Comparison of ENCODE assay signal across 8 cellular contexts in genomic region chr4:38867478-38868054, GRCh38. TPM values are rescaled to one million over a fixed set of nuclear protein-coding genes. Genes with fewer than 3 reads are reported as not detected.
DNase-seq lines count a peak whose midpoint lies in the region; ATAC-seq and TF ChIP-seq lines count a peak whose summit lies in the region.

FAM114A1 (plus strand) TSS chr4:38867806; CDS start chr4:38878079, 10,273 bp downstream.

- H3K9ac ChIP-seq in fibroblast of lung (ENCODE audit: insufficient read depth, low read length) (peak within 1 kb of the TSS; percentile 99), mucosa of rectum (ENCODE audit: low read depth in 1 of 2, low read length in 2 of 2) (peak within 1 kb of the TSS; percentile 95 to 99)

- H3K27ac Mint-ChIP-seq in activated T-cell treated with anti-CD3 and anti-CD28 coated beads, Interleukin-2, amount 50 U/mL, for 72 hours: no peak within 1 kb of the TSS

- H3K27me3 Mint-ChIP-seq in activated T-cell treated with anti-CD3 and anti-CD28 coated beads, Interleukin-2, amount 50 U/mL, for 72 hours (ENCODE audit: low read depth): peaks cover 17% of the 10 kb centered on the region

- peak; percentile 87 for ATAC-seq in HG02588 (IDR thresholded peaks at IDR 0.05; ENCODE audit: unreplicated experiment)
- peak; percentile 94 to 97 for ATAC-seq in activated T-cell treated with anti-CD3 and anti-CD28 coated beads, Interleukin-2, amount 50 U/mL, for 72 hours (replicated peaks in 1 of 2)

- H3K9me3 ChIP-seq in fibroblast of lung (ENCODE audit: control insufficient read depth, insufficient read depth, low read depth, low read length) (no peaks in the 10 kb centered on the region), mucosa of rectum (ENCODE audit: control insufficient read depth in 2 of 2, low read length in 2 of 2) (no peaks in the 10 kb centered on the region), tibial nerve (no peaks in the 10 kb centered on the region)

- H3K4me1 ChIP-seq in fibroblast of lung (ENCODE audit: control insufficient read depth, extremely low read depth, insufficient read depth, low read length) (peaks cover 14% of the 10 kb centered on the region), mucosa of rectum (ENCODE audit: control insufficient read depth in 2 of 2, insufficient read depth in 2 of 2, low read length in 2 of 2) (peaks cover 10 to 28% of the 10 kb centered on the region in 2 donors), tibial nerve (peaks cover 0 to 47% (median 21%) of the 10 kb centered on the region in 4 donors)

- H3K4me3 Mint-ChIP-seq in activated T-cell treated with anti-CD3 and anti-CD28 coated beads, Interleukin-2, amount 50 U/mL, for 72 hours: peak within 1 kb of the TSS; percentile 68 to 71

- no peak for TF ChIP-seq CTCF in fibroblast of lung (conservative IDR thresholded peaks at IDR 0.05 in 1 of 2, IDR thresholded peaks at IDR 0.05 in 1 of 2; ENCODE audit: low read depth in 1 of 2, low read length in 2 of 2)
- peak in 1 of 5 experiments; percentile 22 for TF ChIP-seq CTCF in tibial nerve (IDR thresholded peaks at IDR 0.05)

- H3K27me3 ChIP-seq in fibroblast of lung (ENCODE audit: control insufficient read depth, insufficient read depth, low read length) (no peaks in the 10 kb centered on the region), mucosa of rectum (ENCODE audit: control insufficient read depth in 2 of 2, insufficient read depth in 2 of 2, low read length in 2 of 2) (no peaks in the 10 kb centered on the region), tibial nerve (no peaks in the 10 kb centered on the region)

- H3K36me3 Mint-ChIP-seq in activated T-cell treated with anti-CD3 and anti-CD28 coated beads, Interleukin-2, amount 50 U/mL, for 72 hours (ENCODE audit: insufficient read depth in 2 of 2): no peaks in the 10 kb centered on the region

- H3K79me2 ChIP-seq in fibroblast of lung (ENCODE audit: control insufficient read depth, insufficient read depth, low read length): peaks cover 40% of the 10 kb centered on the region

- peak within 1 kb of the TSS; percentile 75 to 92 (median 82) for H3K4me3 ChIP-seq in fibroblast of lung (replicated peaks in 1 of 4; ENCODE audit: control extremely low read depth in 1 of 4, insufficient read depth in 1 of 4, low read depth in 3 of 4, low read length in 4 of 4)
- H3K4me3 ChIP-seq in mucosa of rectum (ENCODE audit: low read length in 2 of 2): peak within 1 kb of the TSS; percentile 83 to 86
- H3K4me3 ChIP-seq in tibial nerve: peak within 1 kb of the TSS; percentile 68 to 89 (median 83)

- peak; percentile 9 to 73 for TF ChIP-seq EP300 in tibial nerve (IDR thresholded peaks at IDR 0.05)

- H4K20me1 ChIP-seq in fibroblast of lung (ENCODE audit: control insufficient read depth, extremely low read depth, insufficient read depth, low read length): no peaks in the 10 kb centered on the region

- H3K36me3 ChIP-seq in fibroblast of lung (ENCODE audit: control insufficient read depth, insufficient read depth, low read length) (peaks cover 4% of the 10 kb centered on the region), mucosa of rectum (ENCODE audit: control insufficient read depth in 2 of 2, insufficient read depth in 2 of 2, low read length in 2 of 2) (peaks cover 6 to 10% of the 10 kb centered on the region in 2 donors), tibial nerve (no peaks in the 10 kb centered on the region)

- H3K9me3 Mint-ChIP-seq in activated T-cell treated with anti-CD3 and anti-CD28 coated beads, Interleukin-2, amount 50 U/mL, for 72 hours: no peaks in the 10 kb centered on the region

- H2AFZ ChIP-seq in fibroblast of lung (ENCODE audit: low read length): peak within 1 kb of the TSS; percentile 3

- H3K27ac ChIP-seq in fibroblast of lung (ENCODE audit: insufficient read depth, low read length) (peak within 1 kb of the TSS; percentile 96), mucosa of rectum (ENCODE audit: low read depth in 2 of 2, low read length in 2 of 2) (peak within 1 kb of the TSS; percentile 97), tibial nerve (peak within 1 kb of the TSS; percentile 89 to 99 (median 96))

- TF ChIP-seq POLR2A in GM10847 (IDR thresholded peaks at IDR 0.05; ENCODE audit: extremely low read depth, insufficient read length) (peak; percentile 15), tibial nerve (IDR thresholded peaks at IDR 0.05) (peak; percentile 53 to 77)

- peak within 1 kb of the TSS; percentile 95 for H3K4me2 ChIP-seq in fibroblast of lung (ENCODE audit: extremely low read depth, insufficient read depth, low read length)

- WGBS in tibial nerve, 2 donors: 0 to 1% methylated on average over 24 to 35 of the region's 66 CpGs

- H3K4me1 Mint-ChIP-seq in activated T-cell treated with anti-CD3 and anti-CD28 coated beads, Interleukin-2, amount 50 U/mL, for 72 hours (ENCODE audit: low read depth): peaks cover 17% of the 10 kb centered on the region

- peak; percentile 55 for DNase-seq in A172 (ENCODE audit: low spot score)
- DNase-seq in NCI-H1105 treated with DMSO at 0.1 percent for 48 hours (lab: John Stamatoyannopoulos, UW): peak; percentile 26
- DNase-seq in activated T-cell treated with anti-CD3 and anti-CD28 coated beads, Interleukin-2, amount 50 U/mL, for 72 hours: peak; percentile 50 to 52
- peak; percentile 83 to 86 for DNase-seq in fibroblast of lung (ENCODE audit: low read depth in 2 of 2)
- peak; percentile 62 to 71 for DNase-seq in tibial nerve (ENCODE audit: low spot score in 2 of 2)

RNA-seq across cellular contexts. Expression of gene FAM114A1, which starts in this region (rescaled TPM):
- total RNA-seq in A172 (2014; rRNA removed; shearing (Covaris generic)): 85.3 and 89.1 TPM in 2 replicates
- under 1 TPM; 0.48 to 0.83 TPM for total RNA-seq in activated T-cell treated with anti-CD3 and anti-CD28 coated beads, Interleukin-2, amount 50 U/mL, for 72 hours
- total RNA-seq in fibroblast of lung (270 and 296 TPM in 2 replicates), tibial nerve (100 to 1,000 TPM in 2 of 4 donors, 10 to 100 TPM in 2; 70.4 to 111 (median 98.2) TPM)
- polyA plus RNA-seq in fibroblast of lung: 272 and 402 TPM in 2 replicates
- polyA plus RNA-seq in fibroblast of lung (2012): 154 and 275 TPM in 2 replicates
- 238 and 250 TPM in 2 replicates for polyA minus RNA-seq in fibroblast of lung (ENCODE audit: low replicate concordance)

Comparison
In these comparisons a context has a peak if more than half of its experiments do, and no peak if none do; other contexts are left out.
1. Peak in every context shown above with its lines: DNase-seq, ATAC-seq, H3K4me3 ChIP-seq and H3K27ac ChIP-seq.
2. RNA of gene FAM114A1 (total RNA-seq): 270 to 296 TPM in fibroblast of lung, 70.4 to 111 TPM in tibial nerve and 85.3 to 89.1 TPM in A172; 0.48 to 0.83 TPM in activated T-cell treated with anti-CD3 and anti-CD28 coated beads, Interleukin-2, amount 50 U/mL, for 72 hours; every median in the first group is over 10 times any median in the second.
3. Peak in DNase-seq and ATAC-seq in activated T-cell treated with anti-CD3 and anti-CD28 coated beads, Interleukin-2, amount 50 U/mL, for 72 hours; RNA of the gene not detected or under 1 TPM.
4. DNase-seq: peak in every context shown above with its lines; median percentile 84 in fibroblast of lung; 66 in tibial nerve; 55 in A172; 51 in activated T-cell treated with anti-CD3 and anti-CD28 coated beads, Interleukin-2, amount 50 U/mL, for 72 hours; 26 in NCI-H1105 treated with DMSO at 0.1 percent for 48 hours.